ENCODE assay signal across 1 cellular context in the genomic region with DNA sequence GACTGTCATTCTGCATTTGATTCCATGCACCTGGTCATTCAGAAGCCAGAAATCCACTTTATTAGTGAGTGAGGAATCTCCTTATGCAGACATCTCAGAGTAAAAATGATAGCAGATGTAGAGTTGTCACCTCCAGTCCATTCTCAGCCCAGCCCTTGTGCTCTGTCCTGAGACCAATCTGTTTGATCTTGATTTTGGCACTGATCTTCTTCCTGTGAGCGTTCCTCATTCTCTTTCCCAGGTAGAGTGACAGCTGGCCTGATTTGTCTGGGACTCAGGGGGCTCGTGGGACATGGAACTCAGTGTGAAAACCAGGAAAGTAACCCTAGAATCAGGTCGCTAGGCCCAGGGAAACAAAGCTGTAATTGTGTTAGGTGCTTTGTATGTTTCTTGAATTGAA.
TF ChIP-seq lines count a peak whose summit lies in the region.

No MANE protein-coding gene starts in this region.

TF ChIP-seq in GM23338, 12 proteins besides CTCF, POLR2A, EP300 and RAD21 (continued from another document):
- TF ChIP-seq, protein P1, sequence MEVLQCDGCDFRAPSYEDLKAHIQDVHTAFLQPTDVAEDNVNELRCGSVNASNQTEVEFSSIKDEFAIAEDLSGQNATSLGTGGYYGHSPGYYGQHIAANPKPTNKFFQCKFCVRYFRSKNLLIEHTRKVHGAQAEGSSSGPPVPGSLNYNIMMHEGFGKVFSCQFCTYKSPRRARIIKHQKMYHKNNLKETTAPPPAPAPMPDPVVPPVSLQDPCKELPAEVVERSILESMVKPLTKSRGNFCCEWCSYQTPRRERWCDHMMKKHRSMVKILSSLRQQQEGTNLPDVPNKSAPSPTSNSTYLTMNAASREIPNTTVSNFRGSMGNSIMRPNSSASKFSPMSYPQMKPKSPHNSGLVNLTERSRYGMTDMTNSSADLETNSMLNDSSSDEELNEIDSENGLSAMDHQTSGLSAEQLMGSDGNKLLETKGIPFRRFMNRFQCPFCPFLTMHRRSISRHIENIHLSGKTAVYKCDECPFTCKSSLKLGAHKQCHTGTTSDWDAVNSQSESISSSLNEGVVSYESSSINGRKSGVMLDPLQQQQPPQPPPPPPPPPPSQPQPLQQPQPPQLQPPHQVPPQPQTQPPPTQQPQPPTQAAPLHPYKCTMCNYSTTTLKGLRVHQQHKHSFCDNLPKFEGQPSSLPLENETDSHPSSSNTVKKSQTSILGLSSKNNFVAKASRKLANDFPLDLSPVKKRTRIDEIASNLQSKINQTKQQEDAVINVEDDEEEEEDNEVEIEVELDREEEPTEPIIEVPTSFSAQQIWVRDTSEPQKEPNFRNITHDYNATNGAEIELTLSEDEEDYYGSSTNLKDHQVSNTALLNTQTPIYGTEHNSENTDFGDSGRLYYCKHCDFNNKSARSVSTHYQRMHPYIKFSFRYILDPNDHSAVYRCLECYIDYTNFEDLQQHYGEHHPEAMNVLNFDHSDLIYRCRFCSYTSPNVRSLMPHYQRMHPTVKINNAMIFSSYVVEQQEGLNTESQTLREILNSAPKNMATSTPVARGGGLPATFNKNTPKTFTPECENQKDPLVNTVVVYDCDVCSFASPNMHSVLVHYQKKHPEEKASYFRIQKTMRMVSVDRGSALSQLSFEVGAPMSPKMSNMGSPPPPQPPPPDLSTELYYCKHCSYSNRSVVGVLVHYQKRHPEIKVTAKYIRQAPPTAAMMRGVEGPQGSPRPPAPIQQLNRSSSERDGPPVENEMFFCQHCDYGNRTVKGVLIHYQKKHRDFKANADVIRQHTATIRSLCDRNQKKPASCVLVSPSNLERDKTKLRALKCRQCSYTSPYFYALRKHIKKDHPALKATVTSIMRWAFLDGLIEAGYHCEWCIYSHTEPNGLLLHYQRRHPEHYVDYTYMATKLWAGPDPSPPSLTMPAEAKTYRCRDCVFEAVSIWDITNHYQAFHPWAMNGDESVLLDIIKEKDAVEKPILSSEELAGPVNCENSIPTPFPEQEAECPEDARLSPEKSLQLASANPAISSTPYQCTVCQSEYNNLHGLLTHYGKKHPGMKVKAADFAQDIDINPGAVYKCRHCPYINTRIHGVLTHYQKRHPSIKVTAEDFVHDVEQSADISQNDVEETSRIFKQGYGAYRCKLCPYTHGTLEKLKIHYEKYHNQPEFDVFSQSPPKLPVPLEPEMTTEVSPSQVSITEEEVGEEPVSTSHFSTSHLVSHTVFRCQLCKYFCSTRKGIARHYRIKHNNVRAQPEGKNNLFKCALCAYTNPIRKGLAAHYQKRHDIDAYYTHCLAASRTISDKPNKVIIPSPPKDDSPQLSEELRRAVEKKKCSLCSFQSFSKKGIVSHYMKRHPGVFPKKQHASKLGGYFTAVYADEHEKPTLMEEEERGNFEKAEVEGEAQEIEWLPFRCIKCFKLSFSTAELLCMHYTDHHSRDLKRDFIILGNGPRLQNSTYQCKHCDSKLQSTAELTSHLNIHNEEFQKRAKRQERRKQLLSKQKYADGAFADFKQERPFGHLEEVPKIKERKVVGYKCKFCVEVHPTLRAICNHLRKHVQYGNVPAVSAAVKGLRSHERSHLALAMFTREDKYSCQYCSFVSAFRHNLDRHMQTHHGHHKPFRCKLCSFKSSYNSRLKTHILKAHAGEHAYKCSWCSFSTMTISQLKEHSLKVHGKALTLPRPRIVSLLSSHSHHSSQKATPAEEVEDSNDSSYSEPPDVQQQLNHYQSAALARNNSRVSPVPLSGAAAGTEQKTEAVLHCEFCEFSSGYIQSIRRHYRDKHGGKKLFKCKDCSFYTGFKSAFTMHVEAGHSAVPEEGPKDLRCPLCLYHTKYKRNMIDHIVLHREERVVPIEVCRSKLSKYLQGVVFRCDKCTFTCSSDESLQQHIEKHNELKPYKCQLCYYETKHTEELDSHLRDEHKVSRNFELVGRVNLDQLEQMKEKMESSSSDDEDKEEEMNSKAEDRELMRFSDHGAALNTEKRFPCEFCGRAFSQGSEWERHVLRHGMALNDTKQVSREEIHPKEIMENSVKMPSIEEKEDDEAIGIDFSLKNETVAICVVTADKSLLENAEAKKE (CRISPR knock-in tag; IDR thresholded peaks at IDR 0.05): no peak
- no peak for TF ChIP-seq NANOG (IDR thresholded peaks at IDR 0.05; ENCODE audit: borderline replicate concordance)
- no peak for TF ChIP-seq CREB1 (CRISPR knock-in tag; IDR thresholded peaks at IDR 0.05; ENCODE audit: low read depth)
- no peak for TF ChIP-seq ZNF331 (CRISPR knock-in tag; IDR thresholded peaks at IDR 0.05; ENCODE audit: low read depth)
TF ChIP-seq in GM23338: peak in this region for 0.
